Comparison of ENCODE assay signal across 1 cellular context in the genomic region with DNA sequence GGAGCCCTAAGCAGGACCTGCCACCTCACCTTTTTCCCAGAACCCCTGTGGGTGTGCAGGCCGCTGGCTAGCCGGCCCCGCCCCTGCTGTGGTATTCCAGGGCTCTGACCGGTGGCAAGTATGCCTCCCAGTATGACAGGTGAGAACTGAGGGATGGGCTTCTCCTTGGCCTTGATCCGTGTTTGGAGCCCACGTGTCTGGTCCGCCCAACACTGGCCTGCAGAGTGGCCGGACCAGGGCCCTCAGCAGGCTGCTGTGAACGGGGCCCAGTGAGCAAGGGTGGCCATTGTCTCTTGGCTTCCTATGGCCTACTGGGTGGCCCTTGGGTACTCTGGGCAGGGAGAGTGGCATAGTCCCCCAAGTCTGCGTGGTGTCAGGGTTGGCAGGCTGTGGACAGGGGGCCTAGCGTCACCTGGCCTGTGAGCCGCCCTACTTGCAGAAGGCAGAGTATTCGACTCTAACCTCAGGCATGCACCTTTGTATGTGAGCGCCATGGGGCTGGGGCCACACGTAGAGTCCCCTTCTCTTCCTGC.
TF ChIP-seq lines count a peak whose summit lies in the region.

No MANE protein-coding gene starts in this region.

TF ChIP-seq in HCT116, 20 proteins besides CTCF, POLR2A, EP300 and RAD21 (continued from another document):
- TF ChIP-seq, protein P1, sequence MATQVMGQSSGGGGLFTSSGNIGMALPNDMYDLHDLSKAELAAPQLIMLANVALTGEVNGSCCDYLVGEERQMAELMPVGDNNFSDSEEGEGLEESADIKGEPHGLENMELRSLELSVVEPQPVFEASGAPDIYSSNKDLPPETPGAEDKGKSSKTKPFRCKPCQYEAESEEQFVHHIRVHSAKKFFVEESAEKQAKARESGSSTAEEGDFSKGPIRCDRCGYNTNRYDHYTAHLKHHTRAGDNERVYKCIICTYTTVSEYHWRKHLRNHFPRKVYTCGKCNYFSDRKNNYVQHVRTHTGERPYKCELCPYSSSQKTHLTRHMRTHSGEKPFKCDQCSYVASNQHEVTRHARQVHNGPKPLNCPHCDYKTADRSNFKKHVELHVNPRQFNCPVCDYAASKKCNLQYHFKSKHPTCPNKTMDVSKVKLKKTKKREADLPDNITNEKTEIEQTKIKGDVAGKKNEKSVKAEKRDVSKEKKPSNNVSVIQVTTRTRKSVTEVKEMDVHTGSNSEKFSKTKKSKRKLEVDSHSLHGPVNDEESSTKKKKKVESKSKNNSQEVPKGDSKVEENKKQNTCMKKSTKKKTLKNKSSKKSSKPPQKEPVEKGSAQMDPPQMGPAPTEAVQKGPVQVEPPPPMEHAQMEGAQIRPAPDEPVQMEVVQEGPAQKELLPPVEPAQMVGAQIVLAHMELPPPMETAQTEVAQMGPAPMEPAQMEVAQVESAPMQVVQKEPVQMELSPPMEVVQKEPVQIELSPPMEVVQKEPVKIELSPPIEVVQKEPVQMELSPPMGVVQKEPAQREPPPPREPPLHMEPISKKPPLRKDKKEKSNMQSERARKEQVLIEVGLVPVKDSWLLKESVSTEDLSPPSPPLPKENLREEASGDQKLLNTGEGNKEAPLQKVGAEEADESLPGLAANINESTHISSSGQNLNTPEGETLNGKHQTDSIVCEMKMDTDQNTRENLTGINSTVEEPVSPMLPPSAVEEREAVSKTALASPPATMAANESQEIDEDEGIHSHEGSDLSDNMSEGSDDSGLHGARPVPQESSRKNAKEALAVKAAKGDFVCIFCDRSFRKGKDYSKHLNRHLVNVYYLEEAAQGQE (IDR thresholded peaks at IDR 0.05; ENCODE audit: low read depth) = no peak
- TF ChIP-seq, protein P2, sequence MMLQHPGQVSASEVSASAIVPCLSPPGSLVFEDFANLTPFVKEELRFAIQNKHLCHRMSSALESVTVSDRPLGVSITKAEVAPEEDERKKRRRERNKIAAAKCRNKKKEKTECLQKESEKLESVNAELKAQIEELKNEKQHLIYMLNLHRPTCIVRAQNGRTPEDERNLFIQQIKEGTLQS (IDR thresholded peaks at IDR 0.05) = no peak
- no peak for TF ChIP-seq ZFX (IDR thresholded peaks at IDR 0.05)
- no peak for TF ChIP-seq EZH2 (IDR thresholded peaks at IDR 0.05)
- TF ChIP-seq ELF1 (IDR thresholded peaks at IDR 0.05; ENCODE audit: borderline replicate concordance, low read depth) = no peak
- TF ChIP-seq, protein P3, sequence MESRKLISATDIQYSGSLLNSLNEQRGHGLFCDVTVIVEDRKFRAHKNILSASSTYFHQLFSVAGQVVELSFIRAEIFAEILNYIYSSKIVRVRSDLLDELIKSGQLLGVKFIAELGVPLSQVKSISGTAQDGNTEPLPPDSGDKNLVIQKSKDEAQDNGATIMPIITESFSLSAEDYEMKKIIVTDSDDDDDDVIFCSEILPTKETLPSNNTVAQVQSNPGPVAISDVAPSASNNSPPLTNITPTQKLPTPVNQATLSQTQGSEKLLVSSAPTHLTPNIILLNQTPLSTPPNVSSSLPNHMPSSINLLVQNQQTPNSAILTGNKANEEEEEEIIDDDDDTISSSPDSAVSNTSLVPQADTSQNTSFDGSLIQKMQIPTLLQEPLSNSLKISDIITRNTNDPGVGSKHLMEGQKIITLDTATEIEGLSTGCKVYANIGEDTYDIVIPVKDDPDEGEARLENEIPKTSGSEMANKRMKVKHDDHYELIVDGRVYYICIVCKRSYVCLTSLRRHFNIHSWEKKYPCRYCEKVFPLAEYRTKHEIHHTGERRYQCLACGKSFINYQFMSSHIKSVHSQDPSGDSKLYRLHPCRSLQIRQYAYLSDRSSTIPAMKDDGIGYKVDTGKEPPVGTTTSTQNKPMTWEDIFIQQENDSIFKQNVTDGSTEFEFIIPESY (IDR thresholded peaks at IDR 0.05; ENCODE audit: extremely low read depth, insufficient replicate concordance, low read length) = no peak
- no peak for TF ChIP-seq SIN3A (IDR thresholded peaks at IDR 0.05; ENCODE audit: low read depth)
- TF ChIP-seq POLR2AphosphoS5 (IDR thresholded peaks at IDR 0.05; ENCODE audit: low read depth, low read length) = no peak
- TF ChIP-seq EZH2phosphoT487 (IDR thresholded peaks at IDR 0.05; ENCODE audit: borderline replicate concordance) = no peak
TF ChIP-seq in HCT116: peak in this region for 0.
